8 cellular contexts compared by ENCODE assay signal in the genomic region with DNA sequence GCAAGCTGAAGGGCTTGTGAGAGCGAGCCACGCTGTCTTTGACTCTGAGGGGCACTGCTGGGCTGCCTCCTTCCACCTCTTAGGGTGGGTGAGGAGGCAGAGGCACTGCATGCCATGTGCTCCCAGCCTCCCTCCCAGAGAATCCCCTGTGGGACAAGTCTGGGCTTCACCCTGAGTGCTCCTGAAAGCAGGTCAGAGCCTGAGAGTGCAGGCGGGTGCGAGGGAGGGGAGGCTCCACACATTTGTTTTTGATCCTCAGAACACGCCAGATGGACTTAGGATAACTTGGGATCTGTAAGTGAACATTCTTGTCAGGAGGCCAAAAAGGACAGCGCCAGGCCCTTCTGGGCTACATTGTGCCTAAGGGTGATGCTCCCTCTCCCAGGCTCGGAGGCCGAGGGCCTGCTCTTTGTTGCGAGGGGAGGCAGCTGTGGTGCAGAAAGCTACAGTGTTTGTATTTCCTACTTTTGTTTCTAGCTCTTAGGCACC.
A peak's percentile ranks its signal among the peaks of the same experiment; 100 is the strongest.
DNase-seq lines count a peak whose midpoint lies in the region; ATAC-seq and TF ChIP-seq lines count a peak whose summit lies in the region.

No MANE protein-coding gene starts in this region.

- TF ChIP-seq CTCF in Calu3 (IDR thresholded peaks at IDR 0.05; ENCODE audit: unreplicated experiment) (no peak), Peyer's patch (IDR thresholded peaks at IDR 0.05) (no peak), parathyroid adenoma (IDR thresholded peaks at IDR 0.05) (no peak)

- no peak overlapping the region for H3K4me3 ChIP-seq in Peyer's patch
- H3K4me3 ChIP-seq in parathyroid adenoma (ENCODE audit: low read depth, low read length): no peak overlapping the region

- H3K4me3 Mint-ChIP-seq in Calu3 (ENCODE audit: low read depth, unreplicated experiment): peak overlapping the region; percentile 33

- H3K27ac ChIP-seq in Peyer's patch (peak overlapping the region; percentile 28 to 65 (median 55)), parathyroid adenoma (no peak overlapping the region)

- no TSS peak for BruUV-seq in Calu3 (replicated peaks; lab: Mats Ljungman, UMichigan)

- peaks cover 0 to 20% (median 0%) of the 10 kb centered on the region in 4 donors for H3K4me1 ChIP-seq in Peyer's patch
- no peaks in the 10 kb centered on the region for H3K4me1 ChIP-seq in parathyroid adenoma

- H3K27me3 ChIP-seq in Peyer's patch (no peaks in the 10 kb centered on the region), parathyroid adenoma (ENCODE audit: control insufficient read depth, insufficient read depth, low read length) (no peaks in the 10 kb centered on the region)

- no peaks in the 10 kb centered on the region for H3K79me2 ChIP-seq in parathyroid adenoma

- H3K4me2 ChIP-seq in parathyroid adenoma (ENCODE audit: low read length): no peak overlapping the region

- CTCF ChIA-PET in Calu3 (lab: Charles Lee): interaction anchor here (0.6 kb wide), 1 partner anchor 9 kb away, joined by 4 read pairs; no protein-coding TSS in a partner anchor

- intact Hi-C loops in Calu3 (cut with micrococcal nuclease; ENCODE audit: unreplicated experiment): loop anchor here (10.0 kb wide), 1 partner anchor 139 kb away; no protein-coding TSS in a partner anchor

- H3K9me3 Mint-ChIP-seq in Calu3 (ENCODE audit: low read depth, unreplicated experiment): no peaks in the 10 kb centered on the region

- peak overlapping the region; percentile 95 for H3K27ac Mint-ChIP-seq in Calu3 (ENCODE audit: unreplicated experiment)

- no peak overlapping the region for H3K9ac ChIP-seq in parathyroid adenoma

- H3K36me3 ChIP-seq in Peyer's patch (no peaks in the 10 kb centered on the region), parathyroid adenoma (ENCODE audit: control insufficient read depth, insufficient read depth, low read length) (no peaks in the 10 kb centered on the region)

- peak overlapping the region; percentile 2 for H2AFZ ChIP-seq in parathyroid adenoma

- H3K9me3 ChIP-seq in Peyer's patch (no peaks in the 10 kb centered on the region), parathyroid adenoma (ENCODE audit: control insufficient read depth, low read length) (no peaks in the 10 kb centered on the region)

- TF ChIP-seq POLR2A in Peyer's patch (IDR thresholded peaks at IDR 0.05) (no peak), GM18505 (IDR thresholded peaks at IDR 0.05; ENCODE audit: borderline replicate concordance, extremely low read depth, insufficient read depth, insufficient read length) (no peak)

- DNase-seq in Calu3: no peak
- peak in 2 of 3 donors; percentile 45 to 52 for DNase-seq in Peyer's patch
- peak; percentile 93 for DNase-seq in fibroblast of peridontal ligament (ENCODE audit: extremely low read depth)
- no peak for DNase-seq in SIG-M5 (lab: John Stamatoyannopoulos, UW)

- no peaks in the 10 kb centered on the region for H3K27me3 Mint-ChIP-seq in Calu3 (ENCODE audit: unreplicated experiment)

- H3K4me1 Mint-ChIP-seq in Calu3 (ENCODE audit: low read depth, unreplicated experiment): peaks cover 48% of the 10 kb centered on the region

- peaks cover 17% of the 10 kb centered on the region for H3K36me3 Mint-ChIP-seq in Calu3 (ENCODE audit: insufficient read depth, unreplicated experiment)

- ATAC-seq in HG02973 (IDR thresholded peaks at IDR 0.05; ENCODE audit: unreplicated experiment) (no peak), GM21528 (IDR thresholded peaks at IDR 0.05; ENCODE audit: low FRiP score, unreplicated experiment) (no peak), GM18505 (IDR thresholded peaks at IDR 0.05; ENCODE audit: unreplicated experiment) (no peak)

Comparison
In these comparisons a context has a peak if more than half of its experiments do, and no peak if none do; other contexts are left out.
1. DNase-seq: peak in Peyer's patch (2 of 3) and fibroblast of peridontal ligament (single experiment); none in Calu3 (single experiment) and SIG-M5 (single experiment).